8 cellular contexts compared by ENCODE assay signal in genomic region chr20:47357296-47358051, GRCh38. TPM values are rescaled to one million over a fixed set of nuclear protein-coding genes. Genes with fewer than 3 reads are reported as not detected.
DNase-seq lines count a peak whose midpoint lies in the region; ATAC-seq, FAIRE-seq and TF ChIP-seq lines count a peak whose summit lies in the region.

No MANE protein-coding gene starts in this region.

- ATAC-seq in A549 (peak; percentile 27 to 30), GM18868 (IDR thresholded peaks at IDR 0.05; ENCODE audit: unreplicated experiment) (peak; percentile 40), HG03175 (IDR thresholded peaks at IDR 0.05; ENCODE audit: unreplicated experiment) (peak; percentile 49)
- ATAC-seq in activated CD8-positive, alpha-beta T cell treated with anti-CD3 and anti-CD28 coated beads for 36 hours, result peak; percentile 52
- peak; percentile 32 for ATAC-seq in effector memory CD8-positive, alpha-beta T cell (replicated peaks)

- TF ChIP-seq CTCF in A549 (IDR thresholded peaks at IDR 0.05), result no peak
- TF ChIP-seq CTCF in activated CD8-positive, alpha-beta T cell treated with anti-CD3 and anti-CD28 coated beads for 36 hours (IDR thresholded peaks at IDR 0.05), result no peak

- TF ChIP-seq EP300 in A549 (IDR thresholded peaks at IDR 0.05), result no peak

- DNase-seq in A549 (ENCODE audit: low read depth in 1 of 2, low spot score in 1 of 2) (peak; percentile 38 to 96), NCI-H524 treated with DMSO at 0.1 percent for 48 hours (lab: John Stamatoyannopoulos, UW) (peak; percentile 64)
- peak; percentile 81 for DNase-seq in activated CD8-positive, alpha-beta T cell treated with anti-CD3 and anti-CD28 coated beads for 36 hours
- peak; percentile 46 to 60 (median 53) for DNase-seq in effector memory CD8-positive, alpha-beta T cell
- peak; percentile 33 for DNase-seq in stimulated activated CD8-positive, alpha-beta memory T cell treated with anti-CD3 and anti-CD28 coated beads, Interleukin-15, amount 100 ng/mL, for 1 hour (ENCODE audit: low read depth)

- H3K27me3 Mint-ChIP-seq in activated CD8-positive, alpha-beta T cell treated with anti-CD3 and anti-CD28 coated beads for 36 hours, result no peaks in the 10 kb centered on the region
- no peaks in the 10 kb centered on the region for H3K27me3 Mint-ChIP-seq in effector memory CD8-positive, alpha-beta T cell

- WGBS in A549 (ENCODE audit: missing lambda C conversion rate), result 4% methylated on average over 27 of the region's 30 CpGs
- 8 to 10% methylated on average over 26 to 27 of the region's 30 CpGs for WGBS in mesodermal cell (ENCODE audit: insufficient coverage in 2 of 2), 2 experiments

- peak in 1 of 2 experiments; percentile 27; a peak in 3 of 5 replicates for TF ChIP-seq RAD21 in A549 (conservative IDR thresholded peaks at IDR 0.05 in 1 of 2, IDR thresholded peaks at IDR 0.05 in 1 of 2)

- no peaks in the 10 kb centered on the region for H3K9me3 ChIP-seq in A549
- no peaks in the 10 kb centered on the region for H3K9me3 ChIP-seq in mesodermal cell (ENCODE audit: control insufficient read depth, low read length)

- H3K4me1 ChIP-seq in A549, result peaks cover 96% of the 10 kb centered on the region
- peaks cover 61% of the 10 kb centered on the region for H3K4me1 ChIP-seq in mesodermal cell (ENCODE audit: control insufficient read depth, insufficient read depth, low read length, poor library complexity, severe bottlenecking)

- TF ChIP-seq POLR2A in A549 (IDR thresholded peaks at IDR 0.05; ENCODE audit: low read length), result peak; percentile 6; the same call in 1 of the 2 replicates

- no peaks in the 10 kb centered on the region for H3K9me3 Mint-ChIP-seq in activated CD8-positive, alpha-beta T cell treated with anti-CD3 and anti-CD28 coated beads for 36 hours
- H3K9me3 Mint-ChIP-seq in effector memory CD8-positive, alpha-beta T cell, result no peaks in the 10 kb centered on the region

- H3K27ac Mint-ChIP-seq in activated CD8-positive, alpha-beta T cell treated with anti-CD3 and anti-CD28 coated beads for 36 hours, result peak overlapping the region; percentile 95
- H3K27ac Mint-ChIP-seq in effector memory CD8-positive, alpha-beta T cell, result peak overlapping the region; percentile 96 to 99

- intact Hi-C loops in activated CD8-positive, alpha-beta T cell treated with anti-CD3 and anti-CD28 coated beads for 36 hours (cut with micrococcal nuclease), result no loop called here

- FAIRE-seq in A549 (lab: Jason Lieb, UNC), result no peak

- H3K36me3 Mint-ChIP-seq in activated CD8-positive, alpha-beta T cell treated with anti-CD3 and anti-CD28 coated beads for 36 hours (ENCODE audit: low read depth), result peaks cover 28% of the 10 kb centered on the region
- H3K36me3 Mint-ChIP-seq in effector memory CD8-positive, alpha-beta T cell (ENCODE audit: insufficient read depth), result peaks cover 18% of the 10 kb centered on the region

- H3K4me3 ChIP-seq in A549 (no peak overlapping the region), mesodermal cell (ENCODE audit: extremely low read depth, insufficient read depth, low read length, poor library complexity, severe bottlenecking) (peak overlapping the region; percentile 62)

- POLR2A ChIA-PET in A549 (lab: Yijun Ruan, JAX), result interaction anchor here (0.6 to 6.4 kb wide), 9 partner anchors 18 to 144 kb away, joined by 3 to 83 read pairs (median 10); partner anchors contain the start of gene NCOA3
- POLR2A ChIA-PET in activated CD8-positive, alpha-beta T cell treated with anti-CD3 and anti-CD28 coated beads for 36 hours (lab: Charles Lee), result interaction anchor here (0.6 to 3.4 kb wide), 13 partner anchors 8 to 170 kb away, joined by 3 to 22 read pairs (median 6); no protein-coding TSS in a partner anchor

- peaks cover 43% of the 10 kb centered on the region for H3K4me1 Mint-ChIP-seq in activated CD8-positive, alpha-beta T cell treated with anti-CD3 and anti-CD28 coated beads for 36 hours (ENCODE audit: low read depth)
- peaks cover 40 to 47% of the 10 kb centered on the region in 2 donors for H3K4me1 Mint-ChIP-seq in effector memory CD8-positive, alpha-beta T cell (ENCODE audit: low read depth in 2 of 2)

- H3K27ac ChIP-seq in A549 (peak overlapping the region; percentile 100), mesodermal cell (ENCODE audit: low read depth, low read length, severe bottlenecking) (peak overlapping the region; percentile 100)

- CTCF ChIA-PET in A549 (lab: Yijun Ruan, JAX), result interaction anchor here (0.7 to 14.5 kb wide), 8 partner anchors 13 to 84 kb away, joined by 3 to 137 read pairs (median 5); no protein-coding TSS in a partner anchor
- CTCF ChIA-PET in activated CD8-positive, alpha-beta T cell treated with anti-CD3 and anti-CD28 coated beads for 36 hours (lab: Charles Lee), result interaction anchor here (0.7 to 13.7 kb wide), 4 partner anchors 25 to 151 kb away, joined by 3 to 151 read pairs (median 50); no protein-coding TSS in a partner anchor

- peak overlapping the region; percentile 68 for H3K4me2 ChIP-seq in A549

- H3K4me3 Mint-ChIP-seq in activated CD8-positive, alpha-beta T cell treated with anti-CD3 and anti-CD28 coated beads for 36 hours, result peak overlapping the region; percentile 97
- peak overlapping the region; percentile 89 to 92 for H3K4me3 Mint-ChIP-seq in effector memory CD8-positive, alpha-beta T cell

- H3K36me3 ChIP-seq in mesodermal cell (ENCODE audit: control insufficient read depth, insufficient read depth, low read length), result peaks cover 21% of the 10 kb centered on the region

TF ChIP-seq in A549, 52 proteins besides CTCF, POLR2A, EP300 and RAD21 (continues in another document):
- TF ChIP-seq RARB (CRISPR knock-in tag; IDR thresholded peaks at IDR 0.05), result peak; percentile 13; the same call in 1 of the 2 replicates
- TF ChIP-seq JUN (IDR thresholded peaks at IDR 0.05), result peak in 1 of 2 experiments; percentile 32; a peak in 1 of 5 replicates
- peak; percentile 60; the same call in 1 of the 2 replicates for TF ChIP-seq MYC (IDR thresholded peaks at IDR 0.05; ENCODE audit: borderline replicate concordance, low read length)
- TF ChIP-seq, protein P1, sequence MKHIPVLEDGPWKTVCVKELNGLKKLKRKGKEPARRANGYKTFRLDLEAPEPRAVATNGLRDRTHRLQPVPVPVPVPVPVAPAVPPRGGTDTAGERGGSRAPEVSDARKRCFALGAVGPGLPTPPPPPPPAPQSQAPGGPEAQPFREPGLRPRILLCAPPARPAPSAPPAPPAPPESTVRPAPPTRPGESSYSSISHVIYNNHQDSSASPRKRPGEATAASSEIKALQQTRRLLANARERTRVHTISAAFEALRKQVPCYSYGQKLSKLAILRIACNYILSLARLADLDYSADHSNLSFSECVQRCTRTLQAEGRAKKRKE (CRISPR knock-in tag; IDR thresholded peaks at IDR 0.05; ENCODE audit: low read depth), result peak; percentile 97
- TF ChIP-seq EHF (CRISPR knock-in tag; IDR thresholded peaks at IDR 0.05), result peak; percentile 88
- TF ChIP-seq TFCP2L1 (CRISPR knock-in tag; IDR thresholded peaks at IDR 0.05), result peak; percentile 84; the same call in 1 of the 2 replicates
- no peak for TF ChIP-seq KDM5A (IDR thresholded peaks at IDR 0.05)
- no peak; the same call in 1 of the 2 replicates for TF ChIP-seq FOSB (CRISPR knock-in tag; IDR thresholded peaks at IDR 0.05)
- peak; percentile 64 for TF ChIP-seq MAFK (IDR thresholded peaks at IDR 0.05; ENCODE audit: partially characterized antibody)
- TF ChIP-seq ZNF302 (CRISPR knock-in tag; IDR thresholded peaks at IDR 0.05), result peak; percentile 88
- TF ChIP-seq, protein P2, sequence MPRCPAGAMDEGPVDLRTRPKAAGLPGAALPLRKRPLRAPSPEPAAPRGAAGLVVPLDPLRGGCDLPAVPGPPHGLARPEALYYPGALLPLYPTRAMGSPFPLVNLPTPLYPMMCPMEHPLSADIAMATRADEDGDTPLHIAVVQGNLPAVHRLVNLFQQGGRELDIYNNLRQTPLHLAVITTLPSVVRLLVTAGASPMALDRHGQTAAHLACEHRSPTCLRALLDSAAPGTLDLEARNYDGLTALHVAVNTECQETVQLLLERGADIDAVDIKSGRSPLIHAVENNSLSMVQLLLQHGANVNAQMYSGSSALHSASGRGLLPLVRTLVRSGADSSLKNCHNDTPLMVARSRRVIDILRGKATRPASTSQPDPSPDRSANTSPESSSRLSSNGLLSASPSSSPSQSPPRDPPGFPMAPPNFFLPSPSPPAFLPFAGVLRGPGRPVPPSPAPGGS (IDR thresholded peaks at IDR 0.05), result 0 out of 3 replicates have a peak, but pooled peaks have one; percentile 19
- peak; percentile 93 for TF ChIP-seq HOXB5 (CRISPR knock-in tag; IDR thresholded peaks at IDR 0.05)
- TF ChIP-seq HOXA7 (CRISPR knock-in tag; IDR thresholded peaks at IDR 0.05), result 0 out of 2 replicates have a peak, but pooled peaks have one; percentile 82
- peak; percentile 79; the same call in 1 of the 2 replicates for TF ChIP-seq ZSCAN20 (CRISPR knock-in tag; IDR thresholded peaks at IDR 0.05)
- peak; percentile 65; the same call in 1 of the 2 replicates for TF ChIP-seq NPAS2 (CRISPR knock-in tag; IDR thresholded peaks at IDR 0.05; ENCODE audit: borderline replicate concordance)
- TF ChIP-seq MAX (IDR thresholded peaks at IDR 0.05), result peak; percentile 91
- TF ChIP-seq HOXB13 (CRISPR knock-in tag; IDR thresholded peaks at IDR 0.05; ENCODE audit: low read depth), result peak; percentile 94
- TF ChIP-seq ZFP36 (IDR thresholded peaks at IDR 0.05; ENCODE audit: borderline replicate concordance, partially characterized antibody), result no peak
- TF ChIP-seq, protein P3, sequence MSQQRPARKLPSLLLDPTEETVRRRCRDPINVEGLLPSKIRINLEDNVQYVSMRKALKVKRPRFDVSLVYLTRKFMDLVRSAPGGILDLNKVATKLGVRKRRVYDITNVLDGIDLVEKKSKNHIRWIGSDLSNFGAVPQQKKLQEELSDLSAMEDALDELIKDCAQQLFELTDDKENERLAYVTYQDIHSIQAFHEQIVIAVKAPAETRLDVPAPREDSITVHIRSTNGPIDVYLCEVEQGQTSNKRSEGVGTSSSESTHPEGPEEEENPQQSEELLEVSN (IDR thresholded peaks at IDR 0.05; ENCODE audit: borderline replicate concordance, low read depth), result peak; percentile 87
- TF ChIP-seq TP53 (CRISPR knock-in tag; IDR thresholded peaks at IDR 0.05), result peak; percentile 95

RNA-seq across cellular contexts. Expression of gene ZMYND8, which starts 1.0 kb away (rescaled TPM):
- polyA plus RNA-seq in A549 (2011; rRNA removed) (23.6 and 24.9 TPM in 2 replicates), A549 (2017; fragmentation: RNase III; extraction: RNeasy Plus Mini Kit Qiagen cat#74134 plus additional on column Dnase treatment) (10.2 to 11.2 TPM (median 10.4 TPM) in 3 replicates)
- 10.9 TPM in 2 replicates for polyA plus RNA-seq in A549 (2012; cell fraction: cytosol; rRNA removed)
- 19.5 and 21.4 TPM in 2 replicates for polyA plus RNA-seq in A549 (2012; cell fraction: nucleus; rRNA removed)
- 22.2 and 24.4 TPM in 2 replicates for polyA minus RNA-seq in A549 (2011; rRNA and poly(A)+ RNA removed)
- 10 to 100 TPM; 31.9 to 33.4 TPM for total RNA-seq in activated CD8-positive, alpha-beta T cell treated with anti-CD3 and anti-CD28 coated beads for 36 hours
- polyA plus RNA-seq in mesodermal cell (2013, experiment 1 of 2), result 58.2 TPM
- 55.0 TPM for polyA plus RNA-seq in mesodermal cell (2013, experiment 2 of 2)
